ENCODE assay signal across 21 cellular contexts in genomic region chr15:29113336-29114276, GRCh38.
DNase-seq lines count a peak whose midpoint lies in the region; ATAC-seq and TF ChIP-seq lines count a peak whose summit lies in the region.
"Had no signal": no experiment of that assay in that cellular context is flagged by ENCODE, and none has a peak within 500 bp of the region (broad histone marks: within the 10 kb centered on the region; RNA-seq: fewer than 3 reads in every experiment).

No MANE protein-coding gene starts in this region.

- intact Hi-C loops in CD8-positive, alpha-beta T cell (cut with DNase I, micrococcal nuclease): no loop called here
- intact Hi-C loops in PC-3 (cut with micrococcal nuclease) (no loop called here), dorsolateral prefrontal cortex (cut with DNase I) (no loop called here)

- no peak for TF ChIP-seq CTCF in CD8-positive, alpha-beta T cell (IDR thresholded peaks at IDR 0.05)
- no peak for TF ChIP-seq CTCF in PC-3 (conservative IDR thresholded peaks at IDR 0.05; ENCODE audit: low read depth, low read length)
- TF ChIP-seq CTCF in dorsolateral prefrontal cortex (IDR thresholded peaks at IDR 0.05 in 54 of 56, conservative IDR thresholded peaks at IDR 0.05 in 2 of 56; ENCODE audit: low read depth in 1 of 56, partially characterized antibody in 56 of 56): no peak
- no peak for TF ChIP-seq CTCF in neural progenitor cell (IDR thresholded peaks at IDR 0.05)

- no peaks in the 10 kb centered on the region for H3K27me3 Mint-ChIP-seq in CD8-positive, alpha-beta T cell (ENCODE audit: low read depth)
- H3K27me3 Mint-ChIP-seq in neural progenitor cell (ENCODE audit: insufficient read depth, low read depth): peaks cover 7% of the 10 kb centered on the region
- H3K27me3 Mint-ChIP-seq: CD4-positive, CD25-positive, alpha-beta regulatory T cell had no signal

- no peak for ATAC-seq in CD8-positive, alpha-beta T cell
- no peak for ATAC-seq in PC-3
- ATAC-seq: Right ventricle myocardium inferior; stimulated activated effector memory CD8-positive, alpha-beta T cell treated with anti-CD3 and anti-CD28 coated beads, Interleukin-12 subunit alpha, Interleukin-12 subunit beta, amount 100 ng/mL, for 72 hours had no signal

- H3K36me3 ChIP-seq in CD8-positive, alpha-beta T cell (ENCODE audit: insufficient read depth, low read length): no peaks in the 10 kb centered on the region
- H3K36me3 ChIP-seq in PC-3 (ENCODE audit: low read depth, low read length) (no peaks in the 10 kb centered on the region), neural progenitor cell (no peaks in the 10 kb centered on the region)
- H3K36me3 ChIP-seq: thoracic aorta had no signal

- CTCF ChIA-PET in CD8-positive, alpha-beta T cell (lab: Charles Lee): interaction anchor here (0.9 to 1.3 kb wide), 3 partner anchors 10 to 17 kb away, joined by 3 to 4 read pairs (median 4); no protein-coding TSS in a partner anchor
- CTCF ChIA-PET in PC-3 (lab: Charles Lee): no interaction called here

- H3K9me3 ChIP-seq in CD8-positive, alpha-beta T cell (ENCODE audit: low read length): no peaks in the 10 kb centered on the region
- H3K9me3 ChIP-seq in PC-3 (ENCODE audit: low read length) (no peaks in the 10 kb centered on the region), neural progenitor cell (ENCODE audit: low read depth) (no peaks in the 10 kb centered on the region)
- H3K9me3 ChIP-seq: thoracic aorta had no signal

- H3K27ac ChIP-seq in CD8-positive, alpha-beta T cell (ENCODE audit: low read depth, low read length): no peak overlapping the region
- no peak overlapping the region for H3K27ac ChIP-seq in PC-3 (ENCODE audit: low read length)
- H3K27ac ChIP-seq in dorsolateral prefrontal cortex: peak overlapping the region in 46 of 59 donors; percentile 9 to 90 (median 68)
- no peak overlapping the region for H3K27ac ChIP-seq in neural progenitor cell
- H3K27ac ChIP-seq: epithelial cell of prostate, thoracic aorta had no signal

- no peak overlapping the region for H2AFZ ChIP-seq in PC-3 (ENCODE audit: low read length)
- no peak overlapping the region for H2AFZ ChIP-seq in neural progenitor cell (replicated peaks)

- H3K9ac ChIP-seq in PC-3 (ENCODE audit: low read length): no peak overlapping the region
- no peak overlapping the region for H3K9ac ChIP-seq in neural progenitor cell

- peaks cover 15% of the 10 kb centered on the region for H3K4me1 Mint-ChIP-seq in CD8-positive, alpha-beta T cell (ENCODE audit: low read depth)
- H3K4me1 Mint-ChIP-seq in neural progenitor cell: peaks cover 31% of the 10 kb centered on the region

- H3K4me1 ChIP-seq in CD8-positive, alpha-beta T cell (ENCODE audit: insufficient read depth, low read length): peaks cover 10% of the 10 kb centered on the region
- H3K4me1 ChIP-seq in PC-3 (ENCODE audit: insufficient read depth, low read length) (no peaks in the 10 kb centered on the region), neural progenitor cell (peaks cover 18% of the 10 kb centered on the region)

- H4K20me1 ChIP-seq in PC-3 (ENCODE audit: low read length) (no peaks in the 10 kb centered on the region), neural progenitor cell (ENCODE audit: low read depth) (no peaks in the 10 kb centered on the region)

- no peaks in the 10 kb centered on the region for H3K9me3 Mint-ChIP-seq in CD8-positive, alpha-beta T cell
- H3K9me3 Mint-ChIP-seq in neural progenitor cell: no peaks in the 10 kb centered on the region
- H3K9me3 Mint-ChIP-seq: activated naive CD4-positive, alpha-beta T cell treated with anti-CD3 and anti-CD28 coated beads, Interleukin-2, amount 10 ng/mL, durations not matched to agents 7 days and 5 days; stimulated activated effector memory CD8-positive, alpha-beta T cell treated with anti-CD3 and anti-CD28 coated beads, Interleukin-12 subunit alpha, Interleukin-12 subunit beta, amount 100 ng/mL, for 72 hours had no signal

- peak overlapping the region; percentile 56 for H3K27ac Mint-ChIP-seq in CD8-positive, alpha-beta T cell
- peak overlapping the region; percentile 70 for H3K27ac Mint-ChIP-seq in neural progenitor cell
- H3K27ac Mint-ChIP-seq: activated naive CD4-positive, alpha-beta T cell treated with anti-CD3 and anti-CD28 coated beads, Interleukin-2, amount 10 ng/mL, durations not matched to agents 7 days and 5 days; stimulated activated effector memory CD8-positive, alpha-beta T cell treated with anti-CD3 and anti-CD28 coated beads, Interleukin-12 subunit alpha, Interleukin-12 subunit beta, amount 100 ng/mL, for 72 hours had no signal

- no peak overlapping the region for H3K4me3 Mint-ChIP-seq in CD8-positive, alpha-beta T cell
- no peak overlapping the region for H3K4me3 Mint-ChIP-seq in neural progenitor cell
- H3K4me3 Mint-ChIP-seq: activated naive CD4-positive, alpha-beta T cell treated with anti-CD3 and anti-CD28 coated beads, Interleukin-2, amount 10 ng/mL, durations not matched to agents 7 days and 5 days had no signal

- H3K79me2 ChIP-seq in PC-3 (ENCODE audit: low read length) (no peaks in the 10 kb centered on the region), neural progenitor cell (ENCODE audit: low read depth) (no peaks in the 10 kb centered on the region)

- no TSS peak for BruUV-seq in PC-3 (replicated peaks; lab: Mats Ljungman, UMichigan)

- H3K4me3 ChIP-seq in CD8-positive, alpha-beta T cell (ENCODE audit: low read depth, low read length): no peak overlapping the region
- H3K4me3 ChIP-seq in PC-3 (ENCODE audit: low read length) (no peak overlapping the region), dorsolateral prefrontal cortex (no peak overlapping the region), neural progenitor cell (no peak overlapping the region)
- H3K4me3 ChIP-seq: lung, smooth muscle cell, thoracic aorta had no signal

- H3K27me3 ChIP-seq in CD8-positive, alpha-beta T cell (ENCODE audit: insufficient read depth, low read length): no peaks in the 10 kb centered on the region
- no peaks in the 10 kb centered on the region for H3K27me3 ChIP-seq in PC-3 (ENCODE audit: low read length)
- no peaks in the 10 kb centered on the region for H3K27me3 ChIP-seq in dorsolateral prefrontal cortex
- H3K27me3 ChIP-seq in neural progenitor cell: no peaks in the 10 kb centered on the region

- H3K36me3 Mint-ChIP-seq in CD8-positive, alpha-beta T cell: peaks cover 26% of the 10 kb centered on the region
- H3K36me3 Mint-ChIP-seq in neural progenitor cell: peaks cover 4% of the 10 kb centered on the region
- H3K36me3 Mint-ChIP-seq: activated naive CD4-positive, alpha-beta T cell treated with anti-CD3 and anti-CD28 coated beads, Interleukin-2, amount 10 ng/mL, durations not matched to agents 7 days and 5 days had no signal

- no peaks in the 10 kb centered on the region for H3F3A ChIP-seq in PC-3 (ENCODE audit: low read length, unreplicated experiment)
- peaks cover 10% of the 10 kb centered on the region for H3F3A ChIP-seq in neural progenitor cell (ENCODE audit: low read depth)

- peak in 1 of 7 experiments; percentile 15 for DNase-seq in CD8-positive, alpha-beta T cell
- DNase-seq in PC-3 (peak; percentile 9), dorsolateral prefrontal cortex (peak in 1 of 10 donors; percentile 51), neural progenitor cell (ENCODE audit: low spot score) (no peak), NCI-H1436 treated with DMSO at 0.1 percent for 48 hours (lab: John Stamatoyannopoulos, UW) (no peak), H4 (ENCODE audit: low spot score) (no peak), OCI-M2 (lab: John Stamatoyannopoulos, UW; ENCODE audit: unreplicated experiment) (no peak)
- DNase-seq: activated naive CD4-positive, alpha-beta T cell treated with anti-CD3 and anti-CD28 coated beads, Interleukin-2, amount 10 ng/mL, durations not matched to agents 7 days and 5 days; CD4-positive, CD25-positive, alpha-beta regulatory T cell; cerebellar nuclear complex; DMS 273 treated with DMSO at 0.1 percent for 48 hours; kidney glomerular epithelial cell; NCI-H2081 treated with DMSO at 0.1 percent for 48 hours; NCI-H446; stimulated activated CD4-positive, alpha-beta T cell treated with anti-CD3 and anti-CD28 coated beads, Interleukin-2, amount 100 ng/mL, for 24 hours had no signal

- H3K4me2 ChIP-seq in PC-3 (ENCODE audit: low read length): no peak overlapping the region
- H3K4me2 ChIP-seq in neural progenitor cell: no peak overlapping the region
- H3K4me2 ChIP-seq: smooth muscle cell had no signal

- no peaks in the 10 kb centered on the region for H3K9me2 ChIP-seq in PC-3 (replicated peaks; ENCODE audit: low read length)

- POLR2A ChIA-PET in CD8-positive, alpha-beta T cell (lab: Charles Lee): no interaction called here
- POLR2A ChIA-PET in PC-3 (lab: Charles Lee; ENCODE audit: unreplicated experiment): no interaction called here

Comparison
In these comparisons a context has a peak if more than half of its experiments do, and no peak if none do; other contexts are left out.
1. H3K27ac ChIP-seq: peak in dorsolateral prefrontal cortex (46 of 59); none in CD8-positive, alpha-beta T cell (single experiment), PC-3 (single experiment) and neural progenitor cell (single experiment).